17 cellular contexts compared by ENCODE assay signal in genomic region chr2:95356821-95357700, GRCh38. TPM values are rescaled to one million over a fixed set of nuclear protein-coding genes. Genes with fewer than 3 reads are reported as not detected.
A peak's percentile ranks its signal among the peaks of the same experiment; 100 is the strongest.
DNase-seq lines count a peak whose midpoint lies in the region; ATAC-seq and TF ChIP-seq lines count a peak whose summit lies in the region.
"Had no signal": no experiment of that assay in that cellular context is flagged by ENCODE, and none has a peak within 500 bp of the region (broad histone marks: within the 10 kb centered on the region; RNA-seq: fewer than 3 reads in every experiment).

No MANE protein-coding gene starts in this region.

- H3K4me3 ChIP-seq in Peyer's patch (no peak overlapping the region), mesendoderm (ENCODE audit: low read length) (no peak overlapping the region)

- H3K27ac ChIP-seq in Peyer's patch (no peak overlapping the region), mesendoderm (ENCODE audit: low read depth, low read length) (no peak overlapping the region)

- H3K9ac ChIP-seq in mesendoderm (ENCODE audit: low read length): no peak overlapping the region

- no peaks in the 10 kb centered on the region for H3K9me3 ChIP-seq in Peyer's patch

- no peak overlapping the region for H2BK15ac ChIP-seq in mesendoderm (replicated peaks; ENCODE audit: low read depth)

- H3K18ac ChIP-seq in mesendoderm (ENCODE audit: low read length): no peak overlapping the region

- H3K79me2 ChIP-seq in mesendoderm (ENCODE audit: control insufficient read depth, insufficient read depth, low read length): no peaks in the 10 kb centered on the region

- H3K4ac ChIP-seq in mesendoderm (ENCODE audit: low read depth, low read length): no peak overlapping the region

- H3K27me3 ChIP-seq in Peyer's patch (no peaks in the 10 kb centered on the region), mesendoderm (ENCODE audit: insufficient read depth, low read length, poor library complexity) (no peaks in the 10 kb centered on the region)

- no peak overlapping the region for H3K23ac ChIP-seq in mesendoderm (ENCODE audit: low read length)

- H3K79me1 ChIP-seq in mesendoderm (ENCODE audit: low read length): no peaks in the 10 kb centered on the region

- H4K8ac ChIP-seq in mesendoderm (ENCODE audit: low read depth, low read length): no peak overlapping the region

- H3K4me2 ChIP-seq in mesendoderm (ENCODE audit: low read length): no peak overlapping the region

- intact Hi-C loops in sciatic nerve (cut with DNase I): no loop called here

- ATAC-seq in left lobe of liver: no peak
- ATAC-seq in sciatic nerve: no peak
- ATAC-seq in HG03354 (IDR thresholded peaks at IDR 0.05; ENCODE audit: poor library complexity, severe bottlenecking, unreplicated experiment): no peak
- ATAC-seq: PC-3 had no signal

- no CpG with 5 or more reads among the region's 12 CpGs for WGBS in mesendoderm (ENCODE audit: extremely low coverage, insufficient coverage, low lambda C conversion rate)

- no peak overlapping the region for H4K5ac ChIP-seq in mesendoderm (ENCODE audit: low read length)

- peak; percentile 47 for DNase-seq in activated effector memory CD4-positive, alpha-beta T cell treated with anti-CD3 and anti-CD28 coated beads, Interleukin-2, amount 50 U/mL, for 16 hours
- no peak for DNase-seq in activated effector memory CD4-positive, alpha-beta T cell treated with Interleukin-2 at 50 U/mL for 16 hours
- DNase-seq in Peyer's patch: peak in 2 of 3 donors; percentile 29 to 34
- peak; percentile 22 for DNase-seq in left lobe of liver (ENCODE audit: low spot score)
- peak; percentile 34 for DNase-seq in sciatic nerve (ENCODE audit: low spot score)
- DNase-seq in NCI-H526 treated with DMSO at 0.1 percent for 48 hours (lab: John Stamatoyannopoulos, UW): no peak
- DNase-seq in mesendoderm: no peak
- DNase-seq: CD4-positive, alpha-beta memory T cell; DMS79; MV-4-11; NCI-H1417 treated with DMSO at 0.1 percent for 48 hours; NCI-H2029 treated with DMSO at 0.1 percent for 48 hours; NCI-H2171 treated with DMSO at 0.1 percent for 48 hours; NCI-H510A; NCI-H82; PC-3 had no signal

- no peak overlapping the region for H2BK5ac ChIP-seq in mesendoderm (ENCODE audit: low read length)

- H2AK5ac ChIP-seq in mesendoderm (ENCODE audit: low read length): no peak overlapping the region

- H3K56ac ChIP-seq in mesendoderm (ENCODE audit: low read length): no peak overlapping the region

- no peak overlapping the region for H2BK120ac ChIP-seq in mesendoderm (ENCODE audit: low read depth, low read length)

- no peaks in the 10 kb centered on the region for H3K4me1 ChIP-seq in Peyer's patch
- no peaks in the 10 kb centered on the region for H3K4me1 ChIP-seq in mesendoderm (ENCODE audit: control insufficient read depth, low read depth, low read length)

- no peak for TF ChIP-seq POLR2A in Peyer's patch (IDR thresholded peaks at IDR 0.05)

- TF ChIP-seq CTCF in Peyer's patch (IDR thresholded peaks at IDR 0.05): no peak

- no peaks in the 10 kb centered on the region for H3K36me3 ChIP-seq in Peyer's patch
- no peaks in the 10 kb centered on the region for H3K36me3 ChIP-seq in mesendoderm (ENCODE audit: control insufficient read depth, insufficient read depth, low read length)

RNA-seq across cellular contexts. Expression of gene FAHD2A, which starts 45.4 kb away (rescaled TPM):
- total RNA-seq in Peyer's patch (100 to 1,000 TPM in 2 of 4 donors, 10 to 100 TPM in 2; 10.7 to 112 (median 87.1) TPM), left lobe of liver (75.2 TPM), sciatic nerve (31.8 TPM)
- 15.4 TPM for polyA plus RNA-seq in mesendoderm (2013, experiment 1 of 2)
- polyA plus RNA-seq in mesendoderm (2013, experiment 2 of 2): 15.0 TPM

RNA-seq across cellular contexts. Expression of gene KCNIP3, which starts 59.9 kb away (rescaled TPM):
- total RNA-seq in Peyer's patch: 10 to 100 TPM in 1 of 4 donors, 1 to 10 TPM in 3; 4.9 to 11.4 (median 7.2) TPM
- 1.6 TPM for total RNA-seq in left lobe of liver
- total RNA-seq in sciatic nerve: 13.9 TPM
- polyA plus RNA-seq in mesendoderm (2013, experiment 1 of 2): 0.37 TPM
- 0.52 TPM for polyA plus RNA-seq in mesendoderm (2013, experiment 2 of 2)
- total RNA-seq: CD4-positive, alpha-beta memory T cell had no signal
- polyA plus RNA-seq: CD4-positive, alpha-beta memory T cell had no signal

Comparison
In these comparisons a context has a peak if more than half of its experiments do, and no peak if none do; other contexts are left out.
1. DNase-seq: peak in activated effector memory CD4-positive, alpha-beta T cell treated with anti-CD3 and anti-CD28 coated beads, Interleukin-2, amount 50 U/mL, for 16 hours (single experiment), Peyer's patch (2 of 3), left lobe of liver (single experiment) and sciatic nerve (single experiment); none in activated effector memory CD4-positive, alpha-beta T cell treated with Interleukin-2 at 50 U/mL for 16 hours (single experiment), NCI-H526 treated with DMSO at 0.1 percent for 48 hours (single experiment) and mesendoderm (single experiment).